1 cellular context compared by ENCODE assay signal in genomic region chr4:86307432-86307831, GRCh38.
TF ChIP-seq lines count a peak whose summit lies in the region.

No MANE protein-coding gene starts in this region.

TF ChIP-seq in SK-N-SH treated with all-trans-retinoic acid at 6 μM for 48 hours, 23 proteins besides CTCF, POLR2A, EP300 and RAD21 (continued from another document):
- no peak for TF ChIP-seq TSHZ2 (CRISPR knock-in tag; IDR thresholded peaks at IDR 0.05)
- TF ChIP-seq OSR1 (CRISPR knock-in tag; IDR thresholded peaks at IDR 0.05): no peak
- TF ChIP-seq ZFP30 (CRISPR knock-in tag; IDR thresholded peaks at IDR 0.05): no peak
- TF ChIP-seq ZNF70 (CRISPR knock-in tag; IDR thresholded peaks at IDR 0.05): no peak
- TF ChIP-seq ZFP3 (CRISPR knock-in tag; IDR thresholded peaks at IDR 0.05): no peak
- TF ChIP-seq CREB5 (CRISPR knock-in tag; IDR thresholded peaks at IDR 0.05; ENCODE audit: low read depth): no peak
- no peak for TF ChIP-seq ZNF8 (CRISPR knock-in tag; IDR thresholded peaks at IDR 0.05)
- no peak for TF ChIP-seq POU6F1 (CRISPR knock-in tag; IDR thresholded peaks at IDR 0.05; ENCODE audit: borderline replicate concordance, low read depth)
- no peak for TF ChIP-seq TCF4 (CRISPR knock-in tag; IDR thresholded peaks at IDR 0.05; ENCODE audit: borderline replicate concordance)
